Comparison of ENCODE assay signal across 10 cellular contexts in the genomic region with DNA sequence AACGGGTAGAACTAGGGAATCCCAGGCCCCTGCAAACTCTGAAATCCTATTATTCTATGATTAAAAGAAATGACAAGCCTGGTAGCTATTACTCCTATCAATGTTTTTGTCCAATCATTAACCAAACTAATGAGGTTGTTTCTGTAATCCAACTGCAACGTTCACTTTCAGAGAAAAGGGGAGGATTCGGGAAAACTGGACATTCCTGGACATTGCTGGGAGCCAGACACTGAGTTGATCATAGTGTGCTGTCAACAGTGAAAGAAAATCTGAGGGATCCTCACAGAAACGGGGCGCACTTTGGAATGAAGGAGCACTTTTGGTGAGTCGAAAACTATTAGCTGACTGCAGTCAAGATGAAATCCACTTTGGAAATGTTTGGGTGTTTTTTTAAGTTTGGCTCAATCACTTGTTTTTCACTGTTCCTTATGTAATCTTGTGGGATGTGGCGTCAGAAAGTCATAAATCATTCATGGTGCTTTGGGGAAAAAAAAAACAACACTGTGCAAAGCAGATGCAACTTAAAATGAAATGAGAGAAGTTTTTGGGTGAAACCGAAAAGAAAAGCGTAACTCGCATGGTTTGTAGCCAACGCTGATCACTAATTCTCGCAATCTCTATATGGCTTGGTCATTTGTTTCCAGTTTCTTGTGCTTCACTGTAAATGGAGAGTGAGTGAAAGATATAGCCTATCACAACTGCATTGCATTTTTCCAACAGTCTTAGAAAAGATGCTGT. TPM values are rescaled to one million over a fixed set of nuclear protein-coding genes. Genes with fewer than 3 reads are reported as not detected.
DNase-seq lines count a peak whose midpoint lies in the region; ATAC-seq and TF ChIP-seq lines count a peak whose summit lies in the region.
"Had no signal": no experiment of that assay in that cellular context is flagged by ENCODE, and none has a peak within 500 bp of the region (broad histone marks: within the 10 kb centered on the region; RNA-seq: fewer than 3 reads in every experiment).

No MANE protein-coding gene starts in this region.

- POLR2A ChIA-PET in activated CD4-positive, alpha-beta T cell treated with anti-CD3 and anti-CD28 coated beads for 36 hours (lab: Charles Lee), result no interaction called here

- intact Hi-C loops in activated CD4-positive, alpha-beta T cell treated with anti-CD3 and anti-CD28 coated beads for 36 hours (cut with DNase I, micrococcal nuclease), result no loop called here
- intact Hi-C loops in dorsolateral prefrontal cortex (cut with DNase I), result no loop called here

- H3K27me3 ChIP-seq in dorsolateral prefrontal cortex, result peaks cover 0 to 5% (median 0%) of the 10 kb centered on the region in 45 donors
- no peaks in the 10 kb centered on the region for H3K27me3 ChIP-seq in subcutaneous abdominal adipose tissue (ENCODE audit: control insufficient read depth in 5 of 5, insufficient read depth in 4 of 5, low read length in 5 of 5)

- no peaks in the 10 kb centered on the region for H3K9me3 ChIP-seq in subcutaneous abdominal adipose tissue (ENCODE audit: control insufficient read depth in 5 of 5, low read length in 5 of 5)

- no peak for TF ChIP-seq CTCF in dorsolateral prefrontal cortex (IDR thresholded peaks at IDR 0.05 in 54 of 56, conservative IDR thresholded peaks at IDR 0.05 in 2 of 56; ENCODE audit: low read depth in 1 of 56, partially characterized antibody in 56 of 56)

- peak overlapping the region in 1 of 5 donors; percentile 11 for H3K9ac ChIP-seq in subcutaneous abdominal adipose tissue (ENCODE audit: low read length in 5 of 5)

- peaks cover 7% of the 10 kb centered on the region for H3K4me1 Mint-ChIP-seq in activated CD4-positive, alpha-beta T cell treated with anti-CD3 and anti-CD28 coated beads for 36 hours

- H3K27ac ChIP-seq in dorsolateral prefrontal cortex (no peak overlapping the region), subcutaneous abdominal adipose tissue (ENCODE audit: low read depth, low read length) (peak overlapping the region; percentile 15)

- no peaks in the 10 kb centered on the region for H3K9me3 Mint-ChIP-seq in activated CD4-positive, alpha-beta T cell treated with anti-CD3 and anti-CD28 coated beads for 36 hours (ENCODE audit: low read depth)

- ATAC-seq in activated CD4-positive, alpha-beta T cell treated with anti-CD3 and anti-CD28 coated beads for 36 hours, result peak; percentile 44
- ATAC-seq in HG03039 (IDR thresholded peaks at IDR 0.05; ENCODE audit: unreplicated experiment), result peak; percentile 76
- ATAC-seq: Panc1 had no signal

- DNase-seq in activated CD4-positive, alpha-beta T cell treated with anti-CD3 and anti-CD28 coated beads for 36 hours, result no peak
- DNase-seq in activated CD4-positive, alpha-beta T cell treated with anti-CD3 and anti-CD28 coated beads for 1 hour, result no peak
- DNase-seq in dorsolateral prefrontal cortex, result no peak
- no peak for DNase-seq in NAMALWA (ENCODE audit: low spot score)
- no peak for DNase-seq in NCI-H1417 treated with DMSO at 0.1 percent for 48 hours (lab: John Stamatoyannopoulos, UW)
- no peak for DNase-seq in activated CD4-positive, CD25-positive, alpha-beta regulatory T cell (lab: John Stamatoyannopoulos, UW)

- H3K27me3 Mint-ChIP-seq in activated CD4-positive, alpha-beta T cell treated with anti-CD3 and anti-CD28 coated beads for 36 hours, result peaks cover 33% of the 10 kb centered on the region

- no peaks in the 10 kb centered on the region for H3K36me3 Mint-ChIP-seq in activated CD4-positive, alpha-beta T cell treated with anti-CD3 and anti-CD28 coated beads for 36 hours (ENCODE audit: low read depth)

- no peak overlapping the region for H3K4me3 Mint-ChIP-seq in activated CD4-positive, alpha-beta T cell treated with anti-CD3 and anti-CD28 coated beads for 36 hours

- peaks cover 0 to 19% (median 18%) of the 10 kb centered on the region in 5 donors for H3K4me1 ChIP-seq in subcutaneous abdominal adipose tissue (ENCODE audit: control insufficient read depth in 5 of 5, insufficient read depth in 5 of 5, low read length in 5 of 5)

- H3K36me3 ChIP-seq in subcutaneous abdominal adipose tissue (ENCODE audit: control insufficient read depth in 5 of 5, insufficient read depth in 5 of 5, low read length in 5 of 5), result no peaks in the 10 kb centered on the region

- CTCF ChIA-PET in activated CD4-positive, alpha-beta T cell treated with anti-CD3 and anti-CD28 coated beads for 36 hours (lab: Charles Lee), result interaction anchor here (0.6 to 1.6 kb wide), 2 partner anchors 48 to 1702 kb away, joined by 3 read pairs; no protein-coding TSS in a partner anchor

- peak overlapping the region in 31 of 59 donors; percentile 5 to 53 (median 24) for H3K4me3 ChIP-seq in dorsolateral prefrontal cortex
- peak overlapping the region in 4 of 5 donors; percentile 13 to 53 (median 44) for H3K4me3 ChIP-seq in subcutaneous abdominal adipose tissue (ENCODE audit: low read depth in 1 of 5, low read length in 5 of 5)

- H3K27ac Mint-ChIP-seq in activated CD4-positive, alpha-beta T cell treated with anti-CD3 and anti-CD28 coated beads for 36 hours, result no peak overlapping the region

RNA-seq across cellular contexts. Expression of a gene that starts 51.2 kb away (rescaled TPM):
- total RNA-seq in activated CD4-positive, alpha-beta T cell treated with anti-CD3 and anti-CD28 coated beads for 36 hours, result not detected
- total RNA-seq in dorsolateral prefrontal cortex, result 10 to 100 TPM in 97 of 120 experiments, 1 to 10 TPM in 23; 3.9 to 24.3 (median 12.5) TPM
- total RNA-seq: A673 had no signal

Comparison
In these comparisons a context has a peak if more than half of its experiments do, and no peak if none do; other contexts are left out.
1. RNA of a gene that starts 51.2 kb away (total RNA-seq): 3.9 to 24.3 TPM in dorsolateral prefrontal cortex; not detected in activated CD4-positive, alpha-beta T cell treated with anti-CD3 and anti-CD28 coated beads for 36 hours; every median in the first group is over 4 times any median in the second.